ENCODE assay signal across 13 cellular contexts in the genomic region with DNA sequence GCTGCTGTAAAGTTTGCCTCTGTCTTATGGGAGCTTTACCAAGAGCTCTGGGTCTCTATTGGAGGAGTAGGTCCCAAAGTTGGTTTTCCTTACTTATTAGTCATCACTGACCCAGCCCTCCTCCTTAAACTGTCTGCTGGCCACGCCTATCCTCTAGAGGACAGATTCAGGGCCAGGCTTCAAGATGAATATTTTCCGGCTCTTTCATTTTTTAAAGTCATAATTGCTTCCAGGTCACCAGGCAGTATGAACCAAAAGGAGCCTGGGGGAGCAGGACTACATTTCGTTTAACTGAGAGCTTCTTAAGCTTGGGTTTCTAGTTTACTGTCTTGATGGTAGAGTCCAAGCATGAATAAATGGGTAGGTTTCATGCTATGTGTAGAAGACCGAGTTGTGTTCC. TPM values are rescaled to one million over a fixed set of nuclear protein-coding genes. Genes with fewer than 3 reads are reported as not detected.
DNase-seq lines count a peak whose midpoint lies in the region; ATAC-seq, FAIRE-seq and TF ChIP-seq lines count a peak whose summit lies in the region.
"Had no signal": no experiment of that assay in that cellular context is flagged by ENCODE, and none has a peak within 500 bp of the region (broad histone marks: within the 10 kb centered on the region; RNA-seq: fewer than 3 reads in every experiment).

No MANE protein-coding gene starts in this region.

- BruUV-seq in A673 (replicated peaks; lab: Mats Ljungman, UMichigan), result no TSS peak

- no peak overlapping the region for H2BK5ac ChIP-seq in H9 (ENCODE audit: insufficient read length, low read length)

- H3K9me3 Mint-ChIP-seq in H9 (peaks cover 0 to 59% of the 10 kb centered on the region in 2 experiments; a peak in 2 of 5 replicates), astrocyte (ENCODE audit: unreplicated experiment) (no peaks in the 10 kb centered on the region)
- no peaks in the 10 kb centered on the region for H3K9me3 Mint-ChIP-seq in activated CD8-positive, alpha-beta T cell treated with anti-CD3 and anti-CD28 coated beads, Interleukin-2, amount 10 ng/mL, durations not matched to agents 7 days and 5 days (ENCODE audit: insufficient read depth)
- H3K9me3 Mint-ChIP-seq: neural progenitor cell had no signal

- H3K9me3 ChIP-seq in A673 (ENCODE audit: low read depth, low read length, poor library complexity, severe bottlenecking) (no peaks in the 10 kb centered on the region), H9 (ENCODE audit: control insufficient read depth, low read depth, low read length) (no peaks in the 10 kb centered on the region), astrocyte (ENCODE audit: insufficient read depth, low read depth, low read length) (no peaks in the 10 kb centered on the region), right cardiac atrium (ENCODE audit: control insufficient read depth, low read length) (no peaks in the 10 kb centered on the region)

- H4K8ac ChIP-seq in H9 (replicated peaks; ENCODE audit: insufficient read length, low read depth, low read length), result no peak overlapping the region

- peaks cover 5 to 6% of the 10 kb centered on the region in 2 experiments; a peak in 3 of 4 replicates for H3K4me1 Mint-ChIP-seq in H9
- no peaks in the 10 kb centered on the region for H3K4me1 Mint-ChIP-seq in astrocyte (ENCODE audit: low read depth, unreplicated experiment)
- H3K4me1 Mint-ChIP-seq in activated CD8-positive, alpha-beta T cell treated with anti-CD3 and anti-CD28 coated beads, Interleukin-2, amount 10 ng/mL, durations not matched to agents 7 days and 5 days (ENCODE audit: low read depth), result peaks cover 2% of the 10 kb centered on the region

- H3K23ac ChIP-seq in H9 (ENCODE audit: insufficient read length, low read depth, low read length), result no peak overlapping the region

- H3K4me3 ChIP-seq in A673 (ENCODE audit: low read depth, low read length, poor library complexity, severe bottlenecking) (no peak overlapping the region), astrocyte (ENCODE audit: insufficient read depth, low read depth, low read length) (no peak overlapping the region), right cardiac atrium (ENCODE audit: low read length) (no peak overlapping the region)
- H3K4me3 ChIP-seq: neural progenitor cell had no signal

- no peak overlapping the region for H3T11ph ChIP-seq in H9 (ENCODE audit: low read length)

- no peak overlapping the region for H3K27ac ChIP-seq in A673 (ENCODE audit: low read depth, low read length, poor library complexity, severe bottlenecking)
- no peak overlapping the region for H3K27ac ChIP-seq in H9 (ENCODE audit: insufficient read length, low read depth, low read length)
- no peak overlapping the region for H3K27ac ChIP-seq in astrocyte (ENCODE audit: low read depth, low read length)
- no peak overlapping the region for H3K27ac ChIP-seq in right cardiac atrium (ENCODE audit: low read length)
- H3K27ac ChIP-seq: neural progenitor cell had no signal

- H3K23me2 ChIP-seq in H9 (ENCODE audit: insufficient read length, low read depth, low read length, poor library complexity, severe bottlenecking), result no peaks in the 10 kb centered on the region

- H4K5ac ChIP-seq in H9 (ENCODE audit: insufficient read length, low read depth, low read length), result no peak overlapping the region

- no peak overlapping the region for H2AK5ac ChIP-seq in H9 (ENCODE audit: insufficient read length, low read length)

- H3K4me1 ChIP-seq in A673 (ENCODE audit: insufficient read depth, low read length, poor library complexity, severe bottlenecking) (no peaks in the 10 kb centered on the region), H9 (ENCODE audit: insufficient read depth, low read length) (no peaks in the 10 kb centered on the region), astrocyte (ENCODE audit: insufficient read depth, low read length) (no peaks in the 10 kb centered on the region), right cardiac atrium (ENCODE audit: control insufficient read depth, insufficient read depth, low read length) (no peaks in the 10 kb centered on the region)
- H3K4me1 ChIP-seq: neural progenitor cell had no signal

- no peaks in the 10 kb centered on the region for H4K20me1 ChIP-seq in H9 (ENCODE audit: control insufficient read depth, insufficient read depth, insufficient read length)
- H4K20me1 ChIP-seq in astrocyte (ENCODE audit: insufficient read depth, low read length), result no peaks in the 10 kb centered on the region

- no peak overlapping the region for H2BK12ac ChIP-seq in H9 (ENCODE audit: insufficient read length, low read depth, low read length)

- peak overlapping the region; percentile 45 for H2BK20ac ChIP-seq in H9 (ENCODE audit: low read depth, low read length, poor library complexity, severe bottlenecking)

- H3K18ac ChIP-seq in H9 (ENCODE audit: insufficient read length, low read depth, low read length), result no peak overlapping the region

- CTCF ChIA-PET in A673 (lab: Charles Lee), result no interaction called here
- CTCF ChIA-PET in activated CD8-positive, alpha-beta T cell treated with anti-CD3 and anti-CD28 coated beads, Interleukin-2, amount 10 ng/mL, durations not matched to agents 7 days and 5 days (lab: Charles Lee), result interaction anchor here (1.0 to 1.1 kb wide), 2 partner anchors 30 to 32 kb away, joined by 3 to 5 read pairs; no protein-coding TSS in a partner anchor

- no peak overlapping the region for H3K9ac ChIP-seq in H9 (ENCODE audit: extremely low read depth, insufficient read length, low read length)
- no peak overlapping the region for H3K9ac ChIP-seq in astrocyte (ENCODE audit: low read length)
- H3K9ac ChIP-seq: neural progenitor cell had no signal

- DNase-seq in A673 (ENCODE audit: low spot score) (peak; percentile 32), H9 (no peak), astrocyte (ENCODE audit: low read depth) (peak; percentile 34), right cardiac atrium (no peak), NCI-H510A treated with DMSO at 0.1 percent for 48 hours (lab: John Stamatoyannopoulos, UW) (no peak), NCI-H2196 treated with DMSO at 0.1 percent for 48 hours (lab: John Stamatoyannopoulos, UW; ENCODE audit: unreplicated experiment) (no peak)
- DNase-seq in activated CD8-positive, alpha-beta T cell treated with anti-CD3 and anti-CD28 coated beads, Interleukin-2, amount 10 ng/mL, durations not matched to agents 7 days and 5 days, result no peak
- DNase-seq: activated CD4-positive, alpha-beta T cell treated with anti-CD3 and anti-CD28 coated beads for 36 hours; CD4-positive, CD25-positive, alpha-beta regulatory T cell; cerebellar nuclear complex; NCI-H187 had no signal

- no peak overlapping the region for H2BK120ac ChIP-seq in H9 (ENCODE audit: low read depth, low read length, poor library complexity, severe bottlenecking)

- H3K4ac ChIP-seq in H9 (ENCODE audit: low read depth, low read length), result no peak overlapping the region

- H3K4me2 ChIP-seq in H9 (ENCODE audit: insufficient read depth, insufficient read length, low read length) (no peak overlapping the region), astrocyte (ENCODE audit: low read length) (no peak overlapping the region)
- H3K4me2 ChIP-seq: neural progenitor cell had no signal

- peak; percentile 72 to 86 for ATAC-seq in right cardiac atrium
- ATAC-seq in GM19324 (IDR thresholded peaks at IDR 0.05; ENCODE audit: low FRiP score, unreplicated experiment), result no peak
- ATAC-seq in activated CD8-positive, alpha-beta T cell treated with anti-CD3 and anti-CD28 coated beads, Interleukin-2, amount 10 ng/mL, durations not matched to agents 7 days and 5 days, result no peak
- ATAC-seq: activated CD4-positive, alpha-beta T cell treated with anti-CD3 and anti-CD28 coated beads for 36 hours had no signal

- peak; percentile 5 for FAIRE-seq in astrocyte (lab: Jason Lieb, UNC)

- WGBS in H9 (ENCODE audit: extremely low coverage, insufficient read length, low lambda C conversion rate), result no CpG with 5 or more reads among the region's 4 CpGs
- 63% methylated on average over 4 of the region's 4 CpGs for WGBS in right cardiac atrium

- no peak overlapping the region for H3K56ac ChIP-seq in H9 (ENCODE audit: insufficient read length, low read depth, low read length)

- H2AFZ ChIP-seq in H9 (ENCODE audit: low read length) (no peak overlapping the region), astrocyte (ENCODE audit: low read depth, low read length) (no peak overlapping the region)
- H2AFZ ChIP-seq: neural progenitor cell had no signal

- H2BK15ac ChIP-seq in H9 (ENCODE audit: low read depth, low read length), result no peak overlapping the region

- no peaks in the 10 kb centered on the region for H3K79me1 ChIP-seq in H9 (ENCODE audit: insufficient read depth, low read depth, low read length, poor library complexity, severe bottlenecking)

- H3K36me3 ChIP-seq in A673 (ENCODE audit: insufficient read depth, low read length, poor library complexity, severe bottlenecking) (no peaks in the 10 kb centered on the region), astrocyte (ENCODE audit: insufficient read depth, low read length) (no peaks in the 10 kb centered on the region)
- H3K36me3 ChIP-seq: neural progenitor cell had no signal

- H4K91ac ChIP-seq in H9 (ENCODE audit: insufficient read length, low read depth, low read length), result no peak overlapping the region

- no peak overlapping the region for H3K14ac ChIP-seq in H9 (ENCODE audit: insufficient read depth, low read length)

- peaks cover 0 to 8% (median 0%) of the 10 kb centered on the region in 3 experiments; a peak in 2 of 7 replicates for H3K36me3 Mint-ChIP-seq in H9 (ENCODE audit: insufficient read depth in 1 of 3, low read depth in 3 of 3)
- peaks cover 2% of the 10 kb centered on the region for H3K36me3 Mint-ChIP-seq in astrocyte (ENCODE audit: low read depth, unreplicated experiment)
- H3K36me3 Mint-ChIP-seq in activated CD8-positive, alpha-beta T cell treated with anti-CD3 and anti-CD28 coated beads, Interleukin-2, amount 10 ng/mL, durations not matched to agents 7 days and 5 days (ENCODE audit: low read depth), result no peaks in the 10 kb centered on the region
- H3K36me3 Mint-ChIP-seq: CD4-positive, CD25-positive, alpha-beta regulatory T cell had no signal

- intact Hi-C loops in A673 (cut with micrococcal nuclease; ENCODE audit: unreplicated experiment) (no loop called here), right cardiac atrium (cut with DNase I) (no loop called here)

- TF ChIP-seq CTCF in A673 (conservative IDR thresholded peaks at IDR 0.05; ENCODE audit: low read depth, low read length) (no peak), H9 (conservative IDR thresholded peaks at IDR 0.05) (no peak), astrocyte (IDR thresholded peaks at IDR 0.05; ENCODE audit: insufficient read depth, low read depth, low read length) (no peak)

- H3K79me2 ChIP-seq in H9 (ENCODE audit: insufficient read depth, low read length) (no peaks in the 10 kb centered on the region), astrocyte (ENCODE audit: insufficient read depth, low read length) (no peaks in the 10 kb centered on the region)

- peaks cover 3% of the 10 kb centered on the region; the same call in 1 of the 2 replicates for H3K27me3 Mint-ChIP-seq in H9 (ENCODE audit: low read depth)
- H3K27me3 Mint-ChIP-seq in astrocyte (ENCODE audit: low read depth, unreplicated experiment), result no peaks in the 10 kb centered on the region
- H3K27me3 Mint-ChIP-seq in activated CD8-positive, alpha-beta T cell treated with anti-CD3 and anti-CD28 coated beads, Interleukin-2, amount 10 ng/mL, durations not matched to agents 7 days and 5 days (ENCODE audit: low read depth), result no peaks in the 10 kb centered on the region
- H3K27me3 Mint-ChIP-seq: activated CD4-positive, alpha-beta T cell treated with anti-CD3 and anti-CD28 coated beads for 36 hours; CD4-positive, CD25-positive, alpha-beta regulatory T cell had no signal

- no peak overlapping the region for H3K27ac Mint-ChIP-seq in H9
- H3K27ac Mint-ChIP-seq in astrocyte (ENCODE audit: unreplicated experiment), result no peak overlapping the region
- no peak overlapping the region for H3K27ac Mint-ChIP-seq in activated CD8-positive, alpha-beta T cell treated with anti-CD3 and anti-CD28 coated beads, Interleukin-2, amount 10 ng/mL, durations not matched to agents 7 days and 5 days
- H3K27ac Mint-ChIP-seq: activated CD4-positive, alpha-beta T cell treated with anti-CD3 and anti-CD28 coated beads for 36 hours; CD4-positive, CD25-positive, alpha-beta regulatory T cell; neural progenitor cell had no signal

- POLR2A ChIA-PET in A673 (lab: Charles Lee; ENCODE audit: low non-redundant PET), result no interaction called here
- POLR2A ChIA-PET in activated CD8-positive, alpha-beta T cell treated with anti-CD3 and anti-CD28 coated beads, Interleukin-2, amount 10 ng/mL, durations not matched to agents 7 days and 5 days (lab: Charles Lee), result no interaction called here

- H3K4me3 Mint-ChIP-seq in H9, result no peak overlapping the region
- H3K4me3 Mint-ChIP-seq in astrocyte (ENCODE audit: unreplicated experiment), result no peak overlapping the region
- no peak overlapping the region for H3K4me3 Mint-ChIP-seq in activated CD8-positive, alpha-beta T cell treated with anti-CD3 and anti-CD28 coated beads, Interleukin-2, amount 10 ng/mL, durations not matched to agents 7 days and 5 days
- H3K4me3 Mint-ChIP-seq: activated CD4-positive, alpha-beta T cell treated with anti-CD3 and anti-CD28 coated beads for 36 hours; CD4-positive, CD25-positive, alpha-beta regulatory T cell; neural progenitor cell had no signal

- H3K27me3 ChIP-seq in A673 (replicated peaks; ENCODE audit: insufficient read depth, low read depth, low read length, poor library complexity) (no peaks in the 10 kb centered on the region), H9 (ENCODE audit: insufficient read depth, low read length) (no peaks in the 10 kb centered on the region), astrocyte (ENCODE audit: insufficient read depth, low read length) (no peaks in the 10 kb centered on the region), right cardiac atrium (ENCODE audit: control insufficient read depth, insufficient read depth) (no peaks in the 10 kb centered on the region)
- H3K27me3 ChIP-seq: neural progenitor cell had no signal

RNA-seq across cellular contexts. Expression of a gene that starts 13.7 kb away (rescaled TPM):
- total RNA-seq in A673 (2021) (13.3 and 18.3 TPM in 2 replicates), H9 (2021) (6.1 TPM in 2 replicates), astrocyte (20.0 and 22.3 TPM in 2 replicates), right cardiac atrium (10 to 100 TPM; 10.9 to 13.8 (median 11.5) TPM)
- polyA plus RNA-seq in right cardiac atrium, result 5.0 TPM
- total RNA-seq in activated CD8-positive, alpha-beta T cell treated with anti-CD3 and anti-CD28 coated beads, Interleukin-2, amount 10 ng/mL, durations not matched to agents 7 days and 5 days, result 10 to 100 TPM in 1 of 2 experiments, 1 to 10 TPM in 1; 9.7 to 10.9 TPM

Comparison
In these comparisons a context has a peak if more than half of its experiments do, and no peak if none do; other contexts are left out.
1. DNase-seq: peak in A673 (single experiment) and astrocyte (single experiment); none in H9 (single experiment), right cardiac atrium (0 of 3), NCI-H510A treated with DMSO at 0.1 percent for 48 hours (single experiment), activated CD8-positive, alpha-beta T cell treated with anti-CD3 and anti-CD28 coated beads, Interleukin-2, amount 10 ng/mL, durations not matched to agents 7 days and 5 days (single experiment) and NCI-H2196 treated with DMSO at 0.1 percent for 48 hours (single experiment).
2. ATAC-seq: peak in right cardiac atrium (2 of 2); none in GM19324 (single experiment) and activated CD8-positive, alpha-beta T cell treated with anti-CD3 and anti-CD28 coated beads, Interleukin-2, amount 10 ng/mL, durations not matched to agents 7 days and 5 days (single experiment).